9 cellular contexts compared by ENCODE assay signal in genomic region chr20:5621305-5621704, GRCh38. TPM values are rescaled to one million over a fixed set of nuclear protein-coding genes. Genes with fewer than 3 reads are reported as not detected.
DNase-seq lines count a peak whose midpoint lies in the region; ATAC-seq and TF ChIP-seq lines count a peak whose summit lies in the region.
"Had no signal": no experiment of that assay in that cellular context is flagged by ENCODE, and none has a peak within 500 bp of the region (broad histone marks: within the 10 kb centered on the region; RNA-seq: fewer than 3 reads in every experiment).

No MANE protein-coding gene starts in this region.

- peaks cover 1% of the 10 kb centered on the region for H3K27me3 Mint-ChIP-seq in endothelial cell (ENCODE audit: unreplicated experiment)

- intact Hi-C loops in stomach (cut with DNase I; ENCODE audit: low total_unique reads) = no loop called here
- intact Hi-C loops in tibial artery (cut with DNase I; ENCODE audit: low total_unique reads) = no loop called here

- H3K4me3 Mint-ChIP-seq in endothelial cell (ENCODE audit: unreplicated experiment) = no peak overlapping the region

- H3K9me3 ChIP-seq in stomach = no peaks in the 10 kb centered on the region
- H3K9me3 ChIP-seq in tibial artery = no peaks in the 10 kb centered on the region

- H3K27me3 ChIP-seq in stomach = no peaks in the 10 kb centered on the region
- no peaks in the 10 kb centered on the region for H3K27me3 ChIP-seq in tibial artery

- H3K4me1 Mint-ChIP-seq in endothelial cell (ENCODE audit: unreplicated experiment) = no peaks in the 10 kb centered on the region

- H3K27ac ChIP-seq in stomach (peak overlapping the region in 1 of 5 donors; percentile 44), tibial artery (no peak overlapping the region)
- H3K27ac ChIP-seq: 22Rv1 had no signal

- DNase-seq in DMS53 (lab: John Stamatoyannopoulos, UW) (peak; percentile 23), DMS53 treated with DMSO at 0.1 percent for 48 hours (lab: John Stamatoyannopoulos, UW; ENCODE audit: unreplicated experiment) (no peak), NCI-H69 (lab: John Stamatoyannopoulos, UW) (peak; percentile 99), endothelial cell (ENCODE audit: low spot score) (no peak), stomach (peak; percentile 64), tibial artery (no peak)

- TF ChIP-seq CTCF in endothelial cell (IDR thresholded peaks at IDR 0.05; ENCODE audit: unreplicated experiment) (no peak), stomach (IDR thresholded peaks at IDR 0.05) (no peak), tibial artery (IDR thresholded peaks at IDR 0.05) (no peak)

- ATAC-seq in HG03108 (IDR thresholded peaks at IDR 0.05; ENCODE audit: unreplicated experiment) (no peak), HG02973 (IDR thresholded peaks at IDR 0.05; ENCODE audit: unreplicated experiment) (no peak)

- H3K9me3 Mint-ChIP-seq in endothelial cell (ENCODE audit: unreplicated experiment) = no peaks in the 10 kb centered on the region

- H3K36me3 Mint-ChIP-seq in endothelial cell (ENCODE audit: low read depth, unreplicated experiment) = no peaks in the 10 kb centered on the region

- TF ChIP-seq POLR2A in stomach (IDR thresholded peaks at IDR 0.05) = no peak

- H3K4me1 ChIP-seq in stomach = peaks cover 0 to 5% (median 4%) of the 10 kb centered on the region in 4 donors
- no peaks in the 10 kb centered on the region for H3K4me1 ChIP-seq in tibial artery

- peak; percentile 23 for TF ChIP-seq EP300 in stomach (IDR thresholded peaks at IDR 0.05)

- no peaks in the 10 kb centered on the region for H3K36me3 ChIP-seq in stomach
- no peaks in the 10 kb centered on the region for H3K36me3 ChIP-seq in tibial artery

- H3K4me3 ChIP-seq in stomach (no peak overlapping the region), tibial artery (no peak overlapping the region)

- H3K27ac Mint-ChIP-seq in endothelial cell (ENCODE audit: unreplicated experiment) = peak overlapping the region; percentile 24

- WGBS in stomach, 5 donors = 16 to 32% (median 21%) methylated on average over 4 of the region's 4 CpGs

RNA-seq across cellular contexts. Expression of gene GPCPD1, which starts 10.5 kb away (rescaled TPM):
- total RNA-seq in endothelial cell (ENCODE audit: unreplicated experiment) (51.0 TPM), stomach (10 to 100 TPM in 4 of 5 donors, 1 to 10 TPM in 1; 7.8 to 62.5 (median 15.8) TPM)
- 10 to 100 TPM in 2 of 3 donors, 1 to 10 TPM in 1; 8.3 to 16.5 (median 13.4) TPM for polyA plus RNA-seq in stomach

Comparison
In these comparisons a context has a peak if more than half of its experiments do, and no peak if none do; other contexts are left out.
1. DNase-seq: peak in DMS53 (single experiment), NCI-H69 (single experiment) and stomach (single experiment); none in DMS53 treated with DMSO at 0.1 percent for 48 hours (single experiment), endothelial cell (single experiment) and tibial artery (0 of 2).